ENCODE assay signal across 8 cellular contexts in the genomic region with DNA sequence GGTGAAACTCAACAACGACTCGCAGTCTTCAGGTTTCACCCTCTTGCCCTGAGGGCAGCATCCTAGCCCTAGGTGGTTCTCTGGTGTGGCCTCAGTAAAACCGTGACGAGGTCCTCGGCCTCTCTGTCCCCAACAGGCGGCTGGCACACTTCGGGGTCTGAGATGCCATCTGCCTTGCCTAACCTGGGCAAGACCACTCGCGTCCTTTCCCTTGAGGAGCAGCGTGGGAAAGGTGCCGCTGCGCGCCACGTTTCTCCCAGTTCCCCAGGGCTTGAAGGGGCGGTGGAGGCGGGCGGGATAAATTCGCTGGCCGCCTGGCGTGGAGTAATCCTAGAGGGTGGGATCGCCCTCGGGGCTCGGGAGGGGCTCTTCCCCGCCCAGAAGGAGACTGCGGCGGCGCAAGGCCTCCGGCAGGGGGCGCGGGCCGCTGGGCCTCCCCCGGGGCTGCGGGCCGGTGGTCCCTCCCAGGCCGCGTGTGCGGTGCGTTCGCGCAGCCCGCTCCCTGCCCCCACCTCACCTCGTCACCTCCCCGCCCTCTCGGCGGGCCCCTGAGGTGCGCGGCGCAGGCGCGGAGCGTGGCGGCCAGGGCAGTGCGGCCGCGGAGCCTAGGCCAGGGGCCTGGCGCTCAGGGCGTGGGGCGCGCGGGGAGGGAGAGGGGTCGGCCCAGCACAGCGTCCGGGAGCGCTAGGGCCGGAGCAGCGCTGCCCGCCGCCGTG. TPM values are rescaled to one million over a fixed set of nuclear protein-coding genes. Genes with fewer than 3 reads are reported as not detected.
DNase-seq lines count a peak whose midpoint lies in the region; TF ChIP-seq lines count a peak whose summit lies in the region.

ZNF639 (plus strand) TSS at position 551 of the 716 bp plus-strand sequence. CDS start 5,263 bp downstream, outside the sequence.

- intact Hi-C loops in activated naive CD4-positive, alpha-beta T cell treated with anti-CD3 and anti-CD28 coated beads for 36 hours (cut with micrococcal nuclease) = loop anchor here (1.0 to 10.0 kb wide), 7 partner anchors 25 to 1592 kb away; partner anchors contain the start of genes FXR1, GNB4, MFN1 and MRPL47
- intact Hi-C loops in testis (cut with DNase I; ENCODE audit: low total_unique reads) = loop anchor here (5.0 kb wide), 1 partner anchor 175 kb away; the partner anchor contains the start of gene PIK3CA

- DNase-seq in GM06990 (ENCODE audit: extremely low read depth, insufficient read length) (peak; percentile 92), HCEC 1CT (peak; percentile 80), MM.1S (peak; percentile 91), SK-N-DZ (ENCODE audit: low spot score) (peak; percentile 95), globus pallidus (ENCODE audit: low spot score) (peak; percentile 82), osteoblast (ENCODE audit: insufficient read length, low spot score, missing footprints) (peak; percentile 99), testis (peak; percentile 88)
- DNase-seq in activated naive CD4-positive, alpha-beta T cell treated with anti-CD3 and anti-CD28 coated beads for 36 hours = peak; percentile 78

- H4K20me1 ChIP-seq in MM.1S (ENCODE audit: insufficient read depth, low read length) (no peaks in the 10 kb centered on the region), osteoblast (ENCODE audit: insufficient read depth, low read length) (no peaks in the 10 kb centered on the region)

- H3F3A ChIP-seq in MM.1S (ENCODE audit: insufficient read depth, low read length) = peaks cover 16% of the 10 kb centered on the region

- H3K36me3 Mint-ChIP-seq in activated naive CD4-positive, alpha-beta T cell treated with anti-CD3 and anti-CD28 coated beads for 36 hours (ENCODE audit: low read depth) = peaks cover 17% of the 10 kb centered on the region

- H3K9me2 ChIP-seq in MM.1S (replicated peaks; ENCODE audit: insufficient read depth, low read length) = no peaks in the 10 kb centered on the region

- CTCF ChIA-PET in activated naive CD4-positive, alpha-beta T cell treated with anti-CD3 and anti-CD28 coated beads for 36 hours (lab: Charles Lee) = interaction anchor here (0.9 to 2.3 kb wide), 5 partner anchors 20 to 319 kb away, joined by 3 to 14 read pairs (median 7); partner anchors contain the start of gene PIK3CA

- TF ChIP-seq CTCF in GM06990 (IDR thresholded peaks at IDR 0.05; ENCODE audit: insufficient read depth, low read length, poor library complexity, severe bottlenecking) = peak; percentile 55
- TF ChIP-seq CTCF in MM.1S (IDR thresholded peaks at IDR 0.05; ENCODE audit: low read length) = peak; percentile 75
- peak; percentile 55 for TF ChIP-seq CTCF in osteoblast (IDR thresholded peaks at IDR 0.05; ENCODE audit: extremely low read depth, low read depth, low read length)
- TF ChIP-seq CTCF in testis (IDR thresholded peaks at IDR 0.05) = peak; percentile 84 to 85 (median 85)

- H3K36me3 ChIP-seq in GM06990 (ENCODE audit: control insufficient read depth, insufficient read depth, low read length) (no peaks in the 10 kb centered on the region), MM.1S (replicated peaks; ENCODE audit: insufficient read depth, low read length) (0 out of 2 replicates have a peak, but pooled peaks cover 4% of the 10 kb centered on the region), osteoblast (ENCODE audit: insufficient read depth, low read length) (no peaks in the 10 kb centered on the region), testis (ENCODE audit: low read depth, missing control alignments) (no peaks in the 10 kb centered on the region)

- no peaks in the 10 kb centered on the region for H3K27me3 ChIP-seq in GM06990 (replicated peaks; ENCODE audit: control insufficient read depth, insufficient read depth, low read length)
- peaks cover 37% of the 10 kb centered on the region for H3K27me3 ChIP-seq in MM.1S (replicated peaks; ENCODE audit: insufficient read depth, low read length)
- no peaks in the 10 kb centered on the region for H3K27me3 ChIP-seq in osteoblast (ENCODE audit: insufficient read depth, low read length)
- no peaks in the 10 kb centered on the region for H3K27me3 ChIP-seq in testis

- peak within 1 kb of the TSS; percentile 97 for H3K4me2 ChIP-seq in MM.1S (ENCODE audit: low read depth, low read length)
- H3K4me2 ChIP-seq in osteoblast (ENCODE audit: insufficient read depth, low read length) = peak within 1 kb of the TSS; percentile 88

- no peaks in the 10 kb centered on the region for H3K27me3 Mint-ChIP-seq in activated naive CD4-positive, alpha-beta T cell treated with anti-CD3 and anti-CD28 coated beads for 36 hours (ENCODE audit: low read depth)

- H3K9me3 ChIP-seq in MM.1S (replicated peaks; ENCODE audit: insufficient read depth, low read length) = no peaks in the 10 kb centered on the region
- H3K9me3 ChIP-seq in osteoblast (ENCODE audit: low read depth, low read length) = no peaks in the 10 kb centered on the region
- H3K9me3 ChIP-seq in testis = no peaks in the 10 kb centered on the region

- H3K4me3 Mint-ChIP-seq in activated naive CD4-positive, alpha-beta T cell treated with anti-CD3 and anti-CD28 coated beads for 36 hours = peak within 1 kb of the TSS; percentile 89

- H3K4me3 ChIP-seq in GM06990 (replicated peaks; ENCODE audit: low read depth, low read length) (peak within 1 kb of the TSS; percentile 68), MM.1S (ENCODE audit: low read length) (peak within 1 kb of the TSS; percentile 82), osteoblast (ENCODE audit: insufficient read depth, low read length) (peak within 1 kb of the TSS; percentile 95), testis (peak within 1 kb of the TSS; percentile 59 to 91)

- peaks cover 27% of the 10 kb centered on the region for H3K4me1 Mint-ChIP-seq in activated naive CD4-positive, alpha-beta T cell treated with anti-CD3 and anti-CD28 coated beads for 36 hours (ENCODE audit: low read depth)

- peak within 1 kb of the TSS; percentile 93 for H3K27ac Mint-ChIP-seq in activated naive CD4-positive, alpha-beta T cell treated with anti-CD3 and anti-CD28 coated beads for 36 hours

- 0% methylated on average over 8 to 65 of the region's 69 CpGs for WGBS in testis, 2 donors

- no peak for TF ChIP-seq POLR2A in testis (IDR thresholded peaks at IDR 0.05)

- peaks cover 39% of the 10 kb centered on the region for H3K79me2 ChIP-seq in MM.1S (ENCODE audit: low read length)
- peaks cover 43% of the 10 kb centered on the region for H3K79me2 ChIP-seq in osteoblast (ENCODE audit: insufficient read depth, low read length)

- H3K9me3 Mint-ChIP-seq in activated naive CD4-positive, alpha-beta T cell treated with anti-CD3 and anti-CD28 coated beads for 36 hours = no peaks in the 10 kb centered on the region

- peak within 1 kb of the TSS; percentile 83 for H3K9ac ChIP-seq in MM.1S (ENCODE audit: low read length)

- H3K4me1 ChIP-seq in MM.1S (ENCODE audit: low read length) (peaks cover 24% of the 10 kb centered on the region), osteoblast (ENCODE audit: insufficient read depth, low read length) (peaks cover 15% of the 10 kb centered on the region), testis (peaks cover 7% of the 10 kb centered on the region)

- H2AFZ ChIP-seq in MM.1S (ENCODE audit: low read length) = peak within 1 kb of the TSS; percentile 93
- peak within 1 kb of the TSS; percentile 99 for H2AFZ ChIP-seq in osteoblast (ENCODE audit: low read length)

- H3K27ac ChIP-seq in MM.1S (ENCODE audit: low read length) (peak within 1 kb of the TSS; percentile 48; the same call in 1 of the 2 replicates), osteoblast (ENCODE audit: low read depth, low read length) (peak within 1 kb of the TSS; percentile 93), testis (peak within 1 kb of the TSS; percentile 95 to 96)

RNA-seq across cellular contexts. Expression of gene ZNF639, which starts in this region (rescaled TPM):
- 84.7 and 85.3 TPM in 2 replicates for polyA plus RNA-seq in SK-N-DZ (2014; cell fraction: cytosol; rRNA removed)
- polyA plus RNA-seq in SK-N-DZ (2014; cell fraction: nucleus; rRNA removed) = 54.8 and 60.8 TPM in 2 replicates
- total RNA-seq in activated naive CD4-positive, alpha-beta T cell treated with anti-CD3 and anti-CD28 coated beads for 36 hours = 10 to 100 TPM; 23.3 to 26.0 TPM
- total RNA-seq in osteoblast (51.0 and 51.8 TPM in 2 replicates), testis (10 to 100 TPM; 36.7 to 37.6 TPM)
- 29.3 TPM for polyA plus RNA-seq in testis (ENCODE audit: insufficient read depth, low read depth, low replicate concordance)

Comparison
In these comparisons a context has a peak if more than half of its experiments do, and no peak if none do; other contexts are left out.
1. Peak in every context shown above with its lines: DNase-seq, H3K4me3 ChIP-seq and H3K27ac ChIP-seq.